8 cellular contexts compared by ENCODE assay signal in the genomic region with DNA sequence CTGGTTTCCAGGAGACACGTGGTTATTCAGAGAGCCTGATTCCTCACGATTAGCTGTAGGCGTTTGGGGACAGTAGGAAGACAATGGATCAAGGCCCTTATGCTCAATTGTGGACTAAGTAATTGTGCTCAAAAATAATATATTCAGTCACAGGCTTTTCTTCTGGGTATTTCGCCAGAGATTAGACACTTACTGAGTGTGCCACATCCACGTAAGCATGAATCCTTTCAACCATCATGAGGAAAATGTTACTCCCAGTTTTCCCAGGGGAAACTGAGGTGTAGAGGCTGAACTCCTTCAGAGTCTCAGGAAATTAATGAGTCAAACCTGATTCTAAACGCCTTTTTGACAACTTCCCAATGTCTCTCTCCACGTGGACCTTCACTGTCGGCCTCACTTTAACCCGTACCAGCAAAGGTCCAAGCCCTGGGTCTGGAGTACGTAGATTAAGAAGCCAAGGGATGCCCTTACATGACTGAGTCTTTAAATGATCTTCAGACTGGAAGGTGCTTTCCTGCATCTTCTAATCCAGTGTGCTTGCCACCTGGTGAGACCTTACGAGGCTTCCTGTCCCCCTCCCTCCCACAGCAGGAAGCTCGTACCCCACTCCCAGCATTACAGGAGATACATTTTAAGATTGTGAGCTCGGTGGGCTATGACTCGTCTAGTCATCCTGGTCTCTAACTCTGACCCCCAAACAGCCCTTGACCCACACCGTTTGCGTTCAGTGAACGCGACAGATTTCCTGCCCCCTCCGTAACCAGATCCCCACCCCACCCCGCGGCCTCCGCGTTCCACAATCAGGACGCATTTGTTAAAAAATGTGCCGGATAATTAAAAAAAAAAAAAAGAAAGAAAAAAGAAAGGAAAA. TPM values are rescaled to one million over a fixed set of nuclear protein-coding genes. Genes with fewer than 3 reads are reported as not detected.
DNase-seq lines count a peak whose midpoint lies in the region; ATAC-seq and TF ChIP-seq lines count a peak whose summit lies in the region.

No MANE protein-coding gene starts in this region.

- H3K4me3 ChIP-seq in A673 (ENCODE audit: low read depth, low read length, poor library complexity, severe bottlenecking) = peak overlapping the region; percentile 91
- peak overlapping the region; percentile 99 for H3K4me3 ChIP-seq in GM23338
- H3K4me3 ChIP-seq in effector memory CD4-positive, alpha-beta T cell (ENCODE audit: insufficient read depth, low read depth, low read length, poor library complexity, severe bottlenecking) = peak overlapping the region; percentile 86
- H3K4me3 ChIP-seq in vagina = peak overlapping the region; percentile 89 to 97

- TF ChIP-seq CTCF in A673 (conservative IDR thresholded peaks at IDR 0.05; ENCODE audit: low read depth, low read length) (no peak), GM23338 (conservative IDR thresholded peaks at IDR 0.05; ENCODE audit: low read depth in 2 of 2) (no peak), nephron (IDR thresholded peaks at IDR 0.05; ENCODE audit: unreplicated experiment in 3 of 3) (no peak), vagina (IDR thresholded peaks at IDR 0.05) (no peak)

- peaks cover 52% of the 10 kb centered on the region for H4K20me1 ChIP-seq in GM23338 (replicated peaks; ENCODE audit: insufficient read depth)

- H3K27ac Mint-ChIP-seq in GM23338 (peak overlapping the region; percentile 87), nephron (peak overlapping the region; percentile 97 to 99 (median 98))
- peak overlapping the region; percentile 100 for H3K27ac Mint-ChIP-seq in activated CD4-positive, alpha-beta T cell treated with anti-CD3 and anti-CD28 coated beads for 36 hours

- no peaks in the 10 kb centered on the region for H3K9me3 ChIP-seq in A673 (ENCODE audit: low read depth, low read length, poor library complexity, severe bottlenecking)
- H3K9me3 ChIP-seq in effector memory CD4-positive, alpha-beta T cell (ENCODE audit: control insufficient read depth, low read length) = no peaks in the 10 kb centered on the region
- H3K9me3 ChIP-seq in vagina = no peaks in the 10 kb centered on the region

- H3K79me2 ChIP-seq in GM23338 (replicated peaks; ENCODE audit: insufficient read depth) = peaks cover 66% of the 10 kb centered on the region

- H3K27me3 ChIP-seq in A673 (replicated peaks; ENCODE audit: insufficient read depth, low read depth, low read length, poor library complexity) = no peaks in the 10 kb centered on the region
- H3K27me3 ChIP-seq in GM23338 (ENCODE audit: insufficient read depth) = no peaks in the 10 kb centered on the region
- H3K27me3 ChIP-seq in effector memory CD4-positive, alpha-beta T cell (replicated peaks; ENCODE audit: control insufficient read depth, insufficient read depth, low read length, poor library complexity, severe bottlenecking) = no peaks in the 10 kb centered on the region
- no peaks in the 10 kb centered on the region for H3K27me3 ChIP-seq in vagina

- POLR2A ChIA-PET in A673 (lab: Charles Lee; ENCODE audit: low non-redundant PET) = no interaction called here
- POLR2A ChIA-PET in activated CD4-positive, alpha-beta T cell treated with anti-CD3 and anti-CD28 coated beads for 36 hours (lab: Charles Lee) = interaction anchor here (0.6 to 1.6 kb wide), 4 partner anchors 10 to 111 kb away, joined by 3 to 8 read pairs (median 4); partner anchors contain the start of gene SENP8

- no peak overlapping the region for H2AFZ ChIP-seq in GM23338

- DNase-seq in A673 (ENCODE audit: low spot score) (peak; percentile 24), GM23338 (ENCODE audit: low spot score) (peak; percentile 28), vagina (ENCODE audit: extremely low spot score in 2 of 2) (no peak)
- peak; percentile 61 for DNase-seq in activated CD4-positive, alpha-beta T cell treated with anti-CD3 and anti-CD28 coated beads for 36 hours
- DNase-seq in effector memory CD4-positive, alpha-beta T cell = peak; percentile 19 to 40 (median 27)

- H3K4me1 Mint-ChIP-seq in GM23338 = peaks cover 51% of the 10 kb centered on the region
- peaks cover 39% of the 10 kb centered on the region for H3K4me1 Mint-ChIP-seq in activated CD4-positive, alpha-beta T cell treated with anti-CD3 and anti-CD28 coated beads for 36 hours
- peaks cover 57% of the 10 kb centered on the region for H3K4me1 Mint-ChIP-seq in nephron

- H3K27ac ChIP-seq in A673 (ENCODE audit: low read depth, low read length, poor library complexity, severe bottlenecking) (peak overlapping the region; percentile 92), GM23338 (ENCODE audit: low read depth) (peak overlapping the region; percentile 52; the same call in 1 of the 2 replicates), vagina (peak overlapping the region; percentile 98)
- peak overlapping the region; percentile 93 for H3K27ac ChIP-seq in effector memory CD4-positive, alpha-beta T cell (ENCODE audit: insufficient read depth, low read length, poor library complexity, severe bottlenecking)

- ATAC-seq in GM23338 = no peak
- ATAC-seq in activated CD4-positive, alpha-beta T cell treated with anti-CD3 and anti-CD28 coated beads for 36 hours = no peak
- no peak for ATAC-seq in GM18519 (IDR thresholded peaks at IDR 0.05; ENCODE audit: low FRiP score, unreplicated experiment)
- ATAC-seq in GM18870 (IDR thresholded peaks at IDR 0.05; ENCODE audit: unreplicated experiment) = no peak

- CTCF ChIA-PET in A673 (lab: Charles Lee) = no interaction called here
- CTCF ChIA-PET in activated CD4-positive, alpha-beta T cell treated with anti-CD3 and anti-CD28 coated beads for 36 hours (lab: Charles Lee) = interaction anchor here (1.2 kb wide), 1 partner anchor 29 kb away, joined by 3 read pairs; no protein-coding TSS in a partner anchor

- H3K9me3 Mint-ChIP-seq in GM23338 (0 out of 3 replicates have a peak, but pooled peaks cover 2% of the 10 kb centered on the region), nephron (no peaks in the 10 kb centered on the region)
- no peaks in the 10 kb centered on the region for H3K9me3 Mint-ChIP-seq in activated CD4-positive, alpha-beta T cell treated with anti-CD3 and anti-CD28 coated beads for 36 hours (ENCODE audit: low read depth)

- H3K36me3 Mint-ChIP-seq in GM23338 (ENCODE audit: low read depth) (peaks cover 25% of the 10 kb centered on the region), nephron (ENCODE audit: low read depth) (peaks cover 10% of the 10 kb centered on the region)
- peaks cover 51% of the 10 kb centered on the region for H3K36me3 Mint-ChIP-seq in activated CD4-positive, alpha-beta T cell treated with anti-CD3 and anti-CD28 coated beads for 36 hours (ENCODE audit: low read depth)

- peaks cover 13% of the 10 kb centered on the region for H3K36me3 ChIP-seq in A673 (ENCODE audit: insufficient read depth, low read length, poor library complexity, severe bottlenecking)
- peaks cover 14% of the 10 kb centered on the region; the same call in 1 of the 2 replicates for H3K36me3 ChIP-seq in GM23338 (ENCODE audit: insufficient read depth)
- peaks cover 8% of the 10 kb centered on the region for H3K36me3 ChIP-seq in effector memory CD4-positive, alpha-beta T cell (ENCODE audit: control insufficient read depth, insufficient read depth, low read length)
- H3K36me3 ChIP-seq in vagina = no peaks in the 10 kb centered on the region

- peak overlapping the region; percentile 97 for H3K4me2 ChIP-seq in GM23338

- peaks cover 20% of the 10 kb centered on the region for H3F3A ChIP-seq in GM23338 (replicated peaks; ENCODE audit: low read depth)

- intact Hi-C loops in A673 (cut with micrococcal nuclease; ENCODE audit: unreplicated experiment) = no loop called here
- intact Hi-C loops in activated CD4-positive, alpha-beta T cell treated with anti-CD3 and anti-CD28 coated beads for 36 hours (cut with DNase I, micrococcal nuclease) = loop anchor here (2.0 to 5.0 kb wide), 5 partner anchors 31 to 1467 kb away; partner anchors contain the start of genes ARIH1 (in 1 of the 2), BBS4 (in 1 of the 2), HEXA (in 1 of the 2) and HIGD2B (in 1 of the 2)
- intact Hi-C loops in vagina (cut with DNase I) = no loop called here

- H3K4me1 ChIP-seq in A673 (ENCODE audit: insufficient read depth, low read length, poor library complexity, severe bottlenecking) (peaks cover 35% of the 10 kb centered on the region), GM23338 (ENCODE audit: insufficient read depth) (peaks cover 52% of the 10 kb centered on the region), vagina (peaks cover 64% of the 10 kb centered on the region)
- peaks cover 45% of the 10 kb centered on the region for H3K4me1 ChIP-seq in effector memory CD4-positive, alpha-beta T cell (ENCODE audit: control insufficient read depth, insufficient read depth, low read length, poor library complexity, severe bottlenecking)

- TSS peak; percentile 40 for BruUV-seq in A673 (replicated peaks; lab: Mats Ljungman, UMichigan)

- H3K9me2 ChIP-seq in GM23338 (ENCODE audit: insufficient read depth) = no peaks in the 10 kb centered on the region

- H3K27me3 Mint-ChIP-seq in GM23338 (ENCODE audit: insufficient read depth, low read depth, poor library complexity) (peaks cover 35% of the 10 kb centered on the region), nephron (ENCODE audit: low read depth) (no peaks in the 10 kb centered on the region)
- H3K27me3 Mint-ChIP-seq in activated CD4-positive, alpha-beta T cell treated with anti-CD3 and anti-CD28 coated beads for 36 hours = no peaks in the 10 kb centered on the region

- H3K4me3 Mint-ChIP-seq in GM23338 = peak overlapping the region; percentile 98
- H3K4me3 Mint-ChIP-seq in activated CD4-positive, alpha-beta T cell treated with anti-CD3 and anti-CD28 coated beads for 36 hours = peak overlapping the region; percentile 98
- H3K4me3 Mint-ChIP-seq in nephron = peak overlapping the region; percentile 99

- TF ChIP-seq POLR2A in vagina (IDR thresholded peaks at IDR 0.05) = no peak

TF ChIP-seq in GM23338, 12 proteins besides CTCF, POLR2A, EP300 and RAD21 (continues in another document):
- no peak for TF ChIP-seq STAT1 (IDR thresholded peaks at IDR 0.05; ENCODE audit: unreplicated experiment)

RNA-seq across cellular contexts. Expression of gene PKM, which starts 1.7 kb away (rescaled TPM):
- total RNA-seq in A673 (2021) (1,606 and 1,955 TPM in 2 replicates), vagina (484 TPM)
- total RNA-seq in GM23338 (2014; rRNA removed; shearing (Covaris generic)) = 1,067 and 1,137 TPM in 2 replicates
- 432 and 445 TPM in 2 replicates for polyA plus RNA-seq in GM23338 (2016; fragmentation: Nextera tagmentation; extraction: Ambion mirVana)
- 1,000 to 10,000 TPM; 2,479 to 3,112 TPM for total RNA-seq in activated CD4-positive, alpha-beta T cell treated with anti-CD3 and anti-CD28 coated beads for 36 hours

RNA-seq across cellular contexts. Expression of gene GRAMD2A, which starts 31.7 kb away (rescaled TPM):
- total RNA-seq in A673 (2021) = 0.20 and 0.43 TPM in 2 replicates
- total RNA-seq in GM23338 (2014; rRNA removed; shearing (Covaris generic)) = 2.8 and 3.3 TPM in 2 replicates
- polyA plus RNA-seq in GM23338 (2016; fragmentation: Nextera tagmentation; extraction: Ambion mirVana) = 0.70 and 0.71 TPM in 2 replicates
- total RNA-seq in activated CD4-positive, alpha-beta T cell treated with anti-CD3 and anti-CD28 coated beads for 36 hours = under 1 TPM in 1 of 2 experiments, not detected in 1; 0.11 TPM
- 7.4 TPM for total RNA-seq in vagina

RNA-seq across cellular contexts. Expression of gene PARP6, which starts 43.0 kb away (rescaled TPM):
- total RNA-seq in A673 (2021) (68.0 and 71.4 TPM in 2 replicates), vagina (62.6 TPM)
- 17.8 and 28.1 TPM in 2 replicates for total RNA-seq in GM23338 (2014; rRNA removed; shearing (Covaris generic))
- polyA plus RNA-seq in GM23338 (2016; fragmentation: Nextera tagmentation; extraction: Ambion mirVana) = 18.3 and 27.6 TPM in 2 replicates
- total RNA-seq in activated CD4-positive, alpha-beta T cell treated with anti-CD3 and anti-CD28 coated beads for 36 hours = 10 to 100 TPM; 41.4 to 58.2 TPM

Comparison
In these comparisons a context has a peak if more than half of its experiments do, and no peak if none do; other contexts are left out.
1. DNase-seq: peak in A673 (single experiment), GM23338 (single experiment), activated CD4-positive, alpha-beta T cell treated with anti-CD3 and anti-CD28 coated beads for 36 hours (single experiment) and effector memory CD4-positive, alpha-beta T cell (3 of 3); none in vagina (0 of 2).
2. intact Hi-C loops: an anchor here in activated CD4-positive, alpha-beta T cell treated with anti-CD3 and anti-CD28 coated beads for 36 hours (2.0 to 5.0 kb wide); none called in A673 and vagina.
3. Peak in every context shown above with its lines, with median percentiles within 50 percentile points of each other: H3K27ac ChIP-seq, H3K4me3 ChIP-seq, H3K27ac Mint-ChIP-seq and H3K4me3 Mint-ChIP-seq.